ENCODE assay signal across 8 cellular contexts in the genomic region with DNA sequence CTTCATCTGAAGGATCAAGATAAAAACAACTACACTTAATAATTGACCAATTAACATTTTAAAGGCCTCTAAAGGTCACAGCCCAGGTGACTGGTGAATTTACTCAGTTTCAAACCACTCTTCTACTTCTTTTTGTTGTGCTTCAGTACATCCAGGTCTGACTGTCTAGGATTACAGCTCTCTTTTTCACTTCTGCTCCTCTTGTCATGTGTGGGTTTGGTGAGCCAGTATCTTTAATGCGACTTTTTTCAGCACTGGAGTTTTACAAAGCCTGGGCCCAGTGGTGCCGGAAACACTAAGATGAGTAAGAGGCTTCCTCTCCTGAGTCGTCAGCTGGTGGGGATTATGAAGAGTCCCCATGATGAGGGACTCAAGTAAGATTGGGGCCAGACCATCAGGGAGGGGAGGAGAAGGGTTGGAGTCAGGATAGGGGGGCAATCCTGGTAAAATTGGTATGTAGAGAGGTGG. TPM values are rescaled to one million over a fixed set of nuclear protein-coding genes. Genes with fewer than 3 reads are reported as not detected.
DNase-seq lines count a peak whose midpoint lies in the region; ATAC-seq and TF ChIP-seq lines count a peak whose summit lies in the region.

No MANE protein-coding gene starts in this region.

- H3K27me3 ChIP-seq in thyroid gland = no peaks in the 10 kb centered on the region

- peak overlapping the region in 2 of 3 donors; percentile 4 to 5 for H3K27ac ChIP-seq in thyroid gland

- peaks cover 2% of the 10 kb centered on the region for H3K36me3 Mint-ChIP-seq in chondrocyte (ENCODE audit: low read depth)

- no peaks in the 10 kb centered on the region for H3K27me3 Mint-ChIP-seq in chondrocyte (ENCODE audit: low read depth)

- H3K4me1 Mint-ChIP-seq in chondrocyte (ENCODE audit: low read depth) = peaks cover 7% of the 10 kb centered on the region

- no peak for TF ChIP-seq CTCF in thyroid gland (IDR thresholded peaks at IDR 0.05)
- no peak for TF ChIP-seq CTCF in chondrocyte (IDR thresholded peaks at IDR 0.05)

- DNase-seq in activated CD4-positive, alpha-beta T cell treated with anti-CD3 and anti-CD28 coated beads for 1 hour = peak; percentile 55
- DNase-seq in left kidney (ENCODE audit: low read depth, low spot score) (peak; percentile 20), thyroid gland (no peak), NCI-H226 (no peak), chondrocyte (ENCODE audit: low spot score) (no peak), NCI-H187 treated with DMSO at 0.1 percent for 48 hours (lab: John Stamatoyannopoulos, UW) (no peak)

- peaks cover 6 to 7% of the 10 kb centered on the region in 2 donors for H3K36me3 ChIP-seq in thyroid gland

- 73 to 81% methylated on average over 3 of the region's 3 CpGs for WGBS in thyroid gland, 2 donors

- H3K4me3 ChIP-seq in thyroid gland (replicated peaks in 1 of 3) = no peak overlapping the region

- H3K9me3 Mint-ChIP-seq in chondrocyte (ENCODE audit: low read depth) = no peaks in the 10 kb centered on the region

- peaks cover 22 to 38% of the 10 kb centered on the region in 2 donors for H3K4me1 ChIP-seq in thyroid gland

- no peaks in the 10 kb centered on the region for H3K9me3 ChIP-seq in thyroid gland

- ATAC-seq in GM18907 (IDR thresholded peaks at IDR 0.05; ENCODE audit: unreplicated experiment) (peak; percentile 98), HG02970 (IDR thresholded peaks at IDR 0.05; ENCODE audit: low FRiP score, unreplicated experiment) (peak; percentile 96)

- intact Hi-C loops in thyroid gland (cut with DNase I) = no loop called here

- no peak for TF ChIP-seq POLR2A in thyroid gland (IDR thresholded peaks at IDR 0.05)

- no peak overlapping the region for H3K27ac Mint-ChIP-seq in chondrocyte (ENCODE audit: unreplicated experiment)

- no peak overlapping the region for H3K4me3 Mint-ChIP-seq in chondrocyte (ENCODE audit: unreplicated experiment)

RNA-seq across cellular contexts. Expression of a gene that starts 27.0 kb away (rescaled TPM):
- total RNA-seq in thyroid gland (10 to 100 TPM; 23.6 to 42.0 (median 33.0) TPM), chondrocyte (19.5 to 23.8 TPM (median 22.6 TPM) in 3 replicates)

Comparison
In these comparisons a context has a peak if more than half of its experiments do, and no peak if none do; other contexts are left out.
1. DNase-seq: peak in activated CD4-positive, alpha-beta T cell treated with anti-CD3 and anti-CD28 coated beads for 1 hour (single experiment) and left kidney (single experiment); none in thyroid gland (0 of 2), NCI-H226 (single experiment), chondrocyte (single experiment) and NCI-H187 treated with DMSO at 0.1 percent for 48 hours (single experiment).